ENCODE assay signal across 30 cellular contexts in genomic region chr10:59655309-59655708, GRCh38.
"Had no signal": no experiment of that assay in that cellular context is flagged by ENCODE, and none has a peak within 500 bp of the region (broad histone marks: within the 10 kb centered on the region; RNA-seq: fewer than 3 reads in every experiment).

No MANE protein-coding gene starts in this region.

- H3K4me1 ChIP-seq: right lobe of liver, uterus had no signal

- H3K27ac ChIP-seq: neutrophil, ovary, right lobe of liver, thoracic aorta, uterus, WERI-Rb-1 had no signal

- DNase-seq: activated CD4-positive, alpha-beta T cell treated with anti-CD3 and anti-CD28 coated beads for 48 hours; activated CD4-positive, alpha-beta T cell treated with anti-CD3 and anti-CD28 coated beads, Interleukin-2, amount 50 U/mL, for 48 hours; activated CD8-positive, alpha-beta memory T cell treated with anti-CD3 and anti-CD28 coated beads, Interleukin-2, amount 50 U/mL, for 4 hours; activated gamma-delta T cell; activated naive CD4-positive, alpha-beta T cell treated with anti-CD3 and anti-CD28 coated beads, Interleukin-2, amount 10 ng/mL, durations not matched to agents 7 days and 5 days; activated naive CD8-positive, alpha-beta T cell treated with anti-CD3 and anti-CD28 coated beads, Interleukin-2, amount 10 ng/mL, durations not matched to agents 7 days and 5 days; activated T-cell treated with anti-CD3 and anti-CD28 coated beads, Interleukin-2, amount 50 U/mL, for 1 hour; central memory CD4-positive, alpha-beta T cell; effector CD8-positive, alpha-beta T cell; erythroblast; glutamatergic neuron; left cardiac atrium; left ventricle myocardium superior; mammary epithelial cell; naive B cell; nephron progenitor cell; ovary; right lobe of liver; stimulated activated CD4-positive, alpha-beta T cell treated with anti-CD3 and anti-CD28 coated beads, Interleukin-4, amount 100 ng/mL, for 1 hour; stimulated activated naive CD8-positive, alpha-beta T cell treated with anti-CD3 and anti-CD28 coated beads, Interleukin-15, Interleukin-2, amounts not matched to agents 100 U/mL and 50 U/mL, for 24 hours; T-helper 17 cell; T1000; uterus; WERI-Rb-1 had no signal

- H3K4me3 Mint-ChIP-seq: activated naive CD4-positive, alpha-beta T cell treated with anti-CD3 and anti-CD28 coated beads, Interleukin-2, amount 10 ng/mL, durations not matched to agents 7 days and 5 days; activated naive CD8-positive, alpha-beta T cell treated with anti-CD3 and anti-CD28 coated beads, Interleukin-2, amount 10 ng/mL, durations not matched to agents 7 days and 5 days; mesothelial cell of epicardium; naive B cell; nephron progenitor cell; T-helper 17 cell; type B pancreatic cell had no signal

- H3K9me3 Mint-ChIP-seq: activated naive CD4-positive, alpha-beta T cell treated with anti-CD3 and anti-CD28 coated beads, Interleukin-2, amount 10 ng/mL, durations not matched to agents 7 days and 5 days had no signal

- H3K36me3 ChIP-seq: neutrophil, ovary, right lobe of liver, thoracic aorta, uterus had no signal

- H3K36me3 Mint-ChIP-seq: activated naive CD4-positive, alpha-beta T cell treated with anti-CD3 and anti-CD28 coated beads, Interleukin-2, amount 10 ng/mL, durations not matched to agents 7 days and 5 days had no signal

- H3K4me3 ChIP-seq: ovary, right lobe of liver, thoracic aorta, uterus had no signal

- H3K27me3 Mint-ChIP-seq: activated naive CD4-positive, alpha-beta T cell treated with anti-CD3 and anti-CD28 coated beads, Interleukin-2, amount 10 ng/mL, durations not matched to agents 7 days and 5 days; naive B cell; progenitor cell of endocrine pancreas; T-helper 17 cell; type B pancreatic cell had no signal

- H3K4me1 Mint-ChIP-seq: nephron progenitor cell had no signal

- ATAC-seq: activated CD4-positive, CD25-positive, alpha-beta regulatory T cell treated with anti-CD3 and anti-CD28 coated beads, Interleukin-2, amount 50 U/mL, for 24 hours; left cardiac atrium; left ventricle myocardium superior; right lobe of liver; stimulated activated naive CD8-positive, alpha-beta T cell treated with anti-CD3 and anti-CD28 coated beads, Interleukin-15, Interleukin-2, amounts not matched to agents 100 U/mL and 50 U/mL, for 24 hours; T-helper 17 cell had no signal

- H3K9me3 ChIP-seq: neutrophil, ovary, right lobe of liver, thoracic aorta, uterus had no signal

- H3K27me3 ChIP-seq: neutrophil, ovary, right lobe of liver, uterus had no signal
